ENCODE assay signal across 26 cellular contexts in genomic region chr10:12793106-12793505, GRCh38.
"Had no signal": no experiment of that assay in that cellular context is flagged by ENCODE, and none has a peak within 500 bp of the region (broad histone marks: within the 10 kb centered on the region; RNA-seq: fewer than 3 reads in every experiment).

No MANE protein-coding gene starts in this region.

- H3K4me1 ChIP-seq: left lung, lower lobe of right lung, right lobe of liver, testis, thyroid gland, upper lobe of left lung had no signal

- ATAC-seq: left cardiac atrium; left lung; lower lobe of right lung; naive thymus-derived CD4-positive, alpha-beta T cell; natural killer cell treated with Interleukin-12 subunit alpha and Interleukin-12 subunit beta and Interleukin-15 and Interleukin-18, amount 100 ng/mL, for 72 hours; stimulated activated memory B cell treated with anti-CD40 and anti-IgM and Interleukin-4, amounts not matched to agents 10 μg/mL and 1 μg/mL and 100 μg/mL, for 72 hours; stimulated activated naive CD8-positive, alpha-beta T cell treated with anti-CD3 and anti-CD28 coated beads, Interleukin-15, amount 100 ng/mL, for 72 hours had no signal

- H3K9me3 ChIP-seq: lower lobe of right lung, ovary, right atrium auricular region, right lobe of liver, testis, thyroid gland, transverse colon, upper lobe of left lung, vagina had no signal

- H3K27me3 ChIP-seq: left lung, ovary, right atrium auricular region, right lobe of liver, testis, thyroid gland, transverse colon, upper lobe of left lung, vagina had no signal

- DNase-seq: hippocampal formation; kidney glomerular epithelial cell; left cardiac atrium; left lung; lower lobe of right lung; mammary epithelial cell; mesendoderm; naive thymus-derived CD4-positive, alpha-beta T cell; ovary; right lobe of liver; stimulated activated CD4-positive, alpha-beta T cell treated with anti-CD3 and anti-CD28 coated beads, Interleukin-1b, Interleukin-23, amount 100 ng/mL, for 48 hours; stimulated activated CD4-positive, alpha-beta T cell treated with anti-CD3 and anti-CD28 coated beads, Interleukin-2, amount 100 ng/mL, for 48 hours; stimulated activated CD4-positive, alpha-beta T cell treated with anti-CD3 and anti-CD28 coated beads, Interleukin-4, amount 100 ng/mL, for 4 hours; stimulated activated CD8-positive, alpha-beta memory T cell treated with anti-CD3 and anti-CD28 coated beads, Interleukin-4, amount 100 ng/mL, for 48 hours; stimulated activated naive CD4-positive, alpha-beta T cell treated with Interleukin-2 at 50 U/mL for 16 hours; stimulated activated naive CD8-positive, alpha-beta T cell treated with anti-CD3 and anti-CD28 coated beads, Interleukin-15, amount 100 ng/mL, for 72 hours; substantia nigra; testis; thyroid gland; transverse colon; upper lobe of left lung had no signal

- H3K27ac ChIP-seq: left lung, lower lobe of right lung, ovary, right atrium auricular region, right lobe of liver, testis, thyroid gland, transverse colon, upper lobe of left lung, vagina had no signal

- H3K36me3 ChIP-seq: left lung, lower lobe of right lung, ovary, right atrium auricular region, right lobe of liver, thyroid gland, upper lobe of left lung, vagina had no signal

- H3K4me3 ChIP-seq: left lung, lower lobe of right lung, ovary, right atrium auricular region, right lobe of liver, smooth muscle cell, testis, thyroid gland, transverse colon, upper lobe of left lung, vagina had no signal
